10 cellular contexts compared by ENCODE assay signal in genomic region chr1:243257189-243257588, GRCh38. TPM values are rescaled to one million over a fixed set of nuclear protein-coding genes. Genes with fewer than 3 reads are reported as not detected.
DNase-seq lines count a peak whose midpoint lies in the region; ATAC-seq and TF ChIP-seq lines count a peak whose summit lies in the region.
"Had no signal": no experiment of that assay in that cellular context is flagged by ENCODE, and none has a peak within 500 bp of the region (broad histone marks: within the 10 kb centered on the region; RNA-seq: fewer than 3 reads in every experiment).

No MANE protein-coding gene starts in this region.

- H3K36me3 Mint-ChIP-seq in activated naive CD4-positive, alpha-beta T cell treated with anti-CD3 and anti-CD28 coated beads, Interleukin-2, amount 50 U/mL, for 24 hours: peaks cover 7% of the 10 kb centered on the region
- H3K36me3 Mint-ChIP-seq in activated naive CD4-positive, alpha-beta T cell treated with anti-CD3 and anti-CD28 coated beads for 36 hours (ENCODE audit: low read depth): peaks cover 5% of the 10 kb centered on the region

- H3K9me3 Mint-ChIP-seq in activated naive CD4-positive, alpha-beta T cell treated with anti-CD3 and anti-CD28 coated beads, Interleukin-2, amount 50 U/mL, for 24 hours: no peaks in the 10 kb centered on the region
- no peaks in the 10 kb centered on the region for H3K9me3 Mint-ChIP-seq in activated naive CD4-positive, alpha-beta T cell treated with anti-CD3 and anti-CD28 coated beads for 36 hours

- TF ChIP-seq CTCF in RWPE2 (IDR thresholded peaks at IDR 0.05; ENCODE audit: poor library complexity, severe bottlenecking) (no peak), fibroblast of the aortic adventitia (IDR thresholded peaks at IDR 0.05; ENCODE audit: insufficient read depth, low read length) (no peak)

- intact Hi-C loops in activated naive CD4-positive, alpha-beta T cell treated with anti-CD3 and anti-CD28 coated beads for 36 hours (cut with micrococcal nuclease): loop anchor here (5.0 to 10.0 kb wide), 4 partner anchors 1410 to 1735 kb away; partner anchors contain the start of genes COX20 and EXO1

- H3K27me3 ChIP-seq in RWPE2 (ENCODE audit: insufficient read depth, poor library complexity, severe bottlenecking) (no peaks in the 10 kb centered on the region), skeletal muscle satellite cell (ENCODE audit: control insufficient read depth, insufficient read depth, low read length) (no peaks in the 10 kb centered on the region)

- CTCF ChIA-PET in activated naive CD4-positive, alpha-beta T cell treated with anti-CD3 and anti-CD28 coated beads for 36 hours (lab: Charles Lee): interaction anchor here (0.6 to 1.7 kb wide), 3 partner anchors 15 to 30 kb away, joined by 3 to 6 read pairs (median 5); no protein-coding TSS in a partner anchor

- DNase-seq in activated naive CD4-positive, alpha-beta T cell treated with anti-CD3 and anti-CD28 coated beads for 36 hours: no peak
- DNase-seq in RWPE2 (ENCODE audit: low spot score) (no peak), fibroblast of the aortic adventitia (ENCODE audit: low read depth) (no peak), amygdala (lab: John Stamatoyannopoulos, UW) (no peak)
- no peak for DNase-seq in activated naive CD4-positive, alpha-beta T cell treated with Interleukin-2 at 50 U/mL for 16 hours
- DNase-seq: activated CD4-positive, alpha-beta T cell treated with anti-CD3 and anti-CD28 coated beads, Interleukin-2, amount 50 U/mL, for 4 hours; NCI-H446 treated with DMSO at 0.1 percent for 48 hours had no signal

- ATAC-seq in RWPE2 (ENCODE audit: low read depth): no peak
- ATAC-seq in HG03442 (IDR thresholded peaks at IDR 0.05; ENCODE audit: unreplicated experiment): no peak

- H3K4me1 Mint-ChIP-seq in activated naive CD4-positive, alpha-beta T cell treated with anti-CD3 and anti-CD28 coated beads, Interleukin-2, amount 50 U/mL, for 24 hours: peaks cover 48% of the 10 kb centered on the region
- H3K4me1 Mint-ChIP-seq in activated naive CD4-positive, alpha-beta T cell treated with anti-CD3 and anti-CD28 coated beads for 36 hours (ENCODE audit: low read depth): peaks cover 30% of the 10 kb centered on the region

- H3K4me3 Mint-ChIP-seq in activated naive CD4-positive, alpha-beta T cell treated with anti-CD3 and anti-CD28 coated beads, Interleukin-2, amount 50 U/mL, for 24 hours: peak overlapping the region; percentile 47
- H3K4me3 Mint-ChIP-seq in activated naive CD4-positive, alpha-beta T cell treated with anti-CD3 and anti-CD28 coated beads for 36 hours: no peak overlapping the region

- H3K9me3 ChIP-seq in RWPE2 (ENCODE audit: severe bottlenecking): no peaks in the 10 kb centered on the region
- H3K9me3 ChIP-seq in skeletal muscle satellite cell (replicated peaks; ENCODE audit: low read length): no peaks in the 10 kb centered on the region

- H3K36me3 ChIP-seq in RWPE2 (ENCODE audit: low read depth) (peaks cover 3% of the 10 kb centered on the region; the same call in 1 of the 2 replicates), skeletal muscle satellite cell (ENCODE audit: insufficient read depth, low read length) (no peaks in the 10 kb centered on the region)

- peak overlapping the region; percentile 89 for H3K9ac ChIP-seq in skeletal muscle satellite cell (ENCODE audit: low read depth, low read length)

- H3K4me3 ChIP-seq in RWPE2 (ENCODE audit: severe bottlenecking) (no peak overlapping the region), fibroblast of the aortic adventitia (ENCODE audit: low read depth, low read length) (peak overlapping the region; percentile 90), skeletal muscle satellite cell (ENCODE audit: low read length) (peak overlapping the region; percentile 80)

- H3K27ac ChIP-seq in RWPE2 (ENCODE audit: poor library complexity, severe bottlenecking): peak overlapping the region; percentile 87

- no peak overlapping the region for H3K27ac Mint-ChIP-seq in activated naive CD4-positive, alpha-beta T cell treated with anti-CD3 and anti-CD28 coated beads, Interleukin-2, amount 50 U/mL, for 24 hours
- H3K27ac Mint-ChIP-seq in activated naive CD4-positive, alpha-beta T cell treated with anti-CD3 and anti-CD28 coated beads for 36 hours: no peak overlapping the region

- H3K4me1 ChIP-seq in RWPE2 (ENCODE audit: insufficient read depth, poor library complexity, severe bottlenecking) (peaks cover 21% of the 10 kb centered on the region), skeletal muscle satellite cell (ENCODE audit: control insufficient read depth, insufficient read depth, low read length) (peaks cover 16% of the 10 kb centered on the region)

- H3K4me2 ChIP-seq in skeletal muscle satellite cell (ENCODE audit: low read length): peak overlapping the region; percentile 86

- H3K27me3 Mint-ChIP-seq in activated naive CD4-positive, alpha-beta T cell treated with anti-CD3 and anti-CD28 coated beads, Interleukin-2, amount 50 U/mL, for 24 hours: no peaks in the 10 kb centered on the region
- H3K27me3 Mint-ChIP-seq in activated naive CD4-positive, alpha-beta T cell treated with anti-CD3 and anti-CD28 coated beads for 36 hours (ENCODE audit: low read depth): no peaks in the 10 kb centered on the region

RNA-seq across cellular contexts. Expression of gene SDCCAG8, which starts 1.3 kb away (rescaled TPM):
- 10 to 100 TPM; 24.5 to 29.9 TPM for total RNA-seq in activated naive CD4-positive, alpha-beta T cell treated with anti-CD3 and anti-CD28 coated beads for 36 hours
- 69.2 and 95.1 TPM in 2 replicates for total RNA-seq in fibroblast of the aortic adventitia (ENCODE audit: low replicate concordance)
- total RNA-seq in skeletal muscle satellite cell (2012; rRNA removed): 40.2 and 43.9 TPM in 2 replicates

RNA-seq across cellular contexts. Expression of gene CEP170, which starts 2.1 kb away (rescaled TPM):
- total RNA-seq in activated naive CD4-positive, alpha-beta T cell treated with anti-CD3 and anti-CD28 coated beads for 36 hours: 10 to 100 TPM; 52.9 to 53.0 TPM
- total RNA-seq in fibroblast of the aortic adventitia (ENCODE audit: low replicate concordance): 120 and 207 TPM in 2 replicates
- 105 and 122 TPM in 2 replicates for total RNA-seq in skeletal muscle satellite cell (2012; rRNA removed)
